In the genomic region with DNA sequence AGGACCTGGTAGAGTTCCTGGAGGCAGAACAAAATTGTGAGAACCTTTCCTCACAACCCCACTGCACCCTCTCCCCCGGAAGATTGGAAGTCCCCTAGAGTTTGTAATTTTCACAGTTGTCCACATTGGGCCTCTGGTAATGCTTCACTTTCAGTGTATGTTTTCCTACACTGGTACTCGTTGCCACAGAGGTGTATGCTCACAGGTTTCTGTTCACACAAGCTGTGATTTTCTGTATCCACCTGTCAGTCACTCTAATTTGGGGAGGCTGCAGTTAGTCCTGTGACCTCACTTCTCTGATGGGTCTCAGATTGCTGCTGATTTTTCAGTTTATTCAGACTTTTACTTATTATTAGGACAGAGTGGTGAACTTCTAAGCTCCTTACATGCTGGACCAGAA, we compare ENCODE assay signal across 24 cellular contexts.
A peak's percentile ranks its signal among the peaks of the same experiment; 100 is the strongest.
DNase-seq lines count a peak whose midpoint lies in the region; ATAC-seq, FAIRE-seq and TF ChIP-seq lines count a peak whose summit lies in the region.
"Had no signal": no experiment of that assay in that cellular context is flagged by ENCODE, and none has a peak within 500 bp of the region (broad histone marks: within the 10 kb centered on the region; RNA-seq: fewer than 3 reads in every experiment).

No MANE protein-coding gene starts in this region.

- no peak for TF ChIP-seq POLR2A in GM12878 (IDR thresholded peaks at IDR 0.05; ENCODE audit: low read depth, low read length)

- no peaks in the 10 kb centered on the region for H4K20me1 ChIP-seq in GM12878 (ENCODE audit: control insufficient read depth, insufficient read depth)

- in situ Hi-C loops in GM12878 (cut with MboI), result no loop called here

- SMC1A ChIA-PET in GM12878 (lab: Charles Lee; ENCODE audit: uncharacterized antibody, unreplicated experiment), result interaction anchor here (1.0 kb wide), 2 partner anchors 483 to 560 kb away, joined by 3 read pairs; no protein-coding TSS in a partner anchor

- intact Hi-C loops in GM12878 (cut with micrococcal nuclease; ENCODE audit: unreplicated experiment), result loop anchor here (10.0 kb wide), 1 partner anchor 488 kb away; no protein-coding TSS in a partner anchor

- H3K27ac ChIP-seq in GM12878 (ENCODE audit: control insufficient read depth, insufficient read depth) (peak overlapping the region; percentile 56), WERI-Rb-1 (no peak overlapping the region)
- H3K27ac ChIP-seq: A549, SK-N-MC had no signal

- peak overlapping the region; percentile 15 for H2AFZ ChIP-seq in GM12878 (ENCODE audit: control insufficient read depth, low read depth, low read length)

- RAD21 ChIA-PET in GM12878 (lab: Charles Lee; ENCODE audit: unreplicated experiment), result no interaction called here

- TF ChIP-seq RAD21 in GM12878 (IDR thresholded peaks at IDR 0.05; ENCODE audit: insufficient read depth, low read depth, low read length), result no peak

- TF ChIP-seq CTCF in GM10266 (IDR thresholded peaks at IDR 0.05; ENCODE audit: control insufficient read depth, insufficient read depth, low read depth, missing control alignments), result no peak
- TF ChIP-seq CTCF in GM12878 (IDR thresholded peaks at IDR 0.05 in 2 of 3, conservative IDR thresholded peaks at IDR 0.05 in 1 of 3; ENCODE audit: control insufficient read depth in 2 of 3, extremely low read depth in 1 of 3, insufficient read depth in 1 of 3, low read depth in 3 of 3, low read length in 3 of 3), result no peak
- no peak for TF ChIP-seq CTCF in WERI-Rb-1 (IDR thresholded peaks at IDR 0.05; ENCODE audit: low read depth, low read length)

- POLR2A ChIA-PET in GM12878 (lab: Charles Lee), result no interaction called here

- H3K27me3 ChIP-seq in GM12878 (replicated peaks in 1 of 2; ENCODE audit: control insufficient read depth in 2 of 2, insufficient read depth in 2 of 2, low read length in 1 of 2) (no peaks in the 10 kb centered on the region), WERI-Rb-1 (ENCODE audit: insufficient read depth, low read depth, severe bottlenecking) (peaks cover 3% of the 10 kb centered on the region)

- no peak for TF ChIP-seq EP300 in GM12878 (IDR thresholded peaks at IDR 0.05; ENCODE audit: borderline replicate concordance in 1 of 2, control insufficient read depth in 1 of 2, low read depth in 2 of 2, low read length in 2 of 2)

- ATAC-seq in GM18867 (IDR thresholded peaks at IDR 0.05; ENCODE audit: unreplicated experiment) (peak; percentile 58), HG03432 (IDR thresholded peaks at IDR 0.05; ENCODE audit: unreplicated experiment) (peak; percentile 71), GM12878 (peak; percentile 94), GM18498 (IDR thresholded peaks at IDR 0.05; ENCODE audit: unreplicated experiment) (no peak)
- ATAC-seq: A549, T-helper 17 cell had no signal

- H3K9ac ChIP-seq in GM12878 (ENCODE audit: control insufficient read depth, insufficient read depth, low read length), result no peak overlapping the region

- WGBS in GM12878 (ENCODE audit: insufficient coverage, insufficient replicate concordance, low lambda C conversion rate, missing lambda C conversion rate), result 5% methylated on average over 2 of the region's 2 CpGs

- DNase-seq in GM10266 (ENCODE audit: extremely low spot score), result peak; percentile 20
- peak; percentile 39 for DNase-seq in GM12878 (ENCODE audit: low read depth, low spot score)
- no peak for DNase-seq in WERI-Rb-1
- no peak for DNase-seq in NCI-H1417 (lab: John Stamatoyannopoulos, UW)
- DNase-seq: GDM1, GOT3, IMR-90, MV-4-11, NCI-H1105 treated with DMSO at 0.1 percent for 48 hours, NCI-H1694 treated with DMSO at 0.1 percent for 48 hours, NCI-H2081 treated with DMSO at 0.1 percent for 48 hours, NCI-H2171 treated with DMSO at 0.1 percent for 48 hours, NCI-H524 treated with DMSO at 0.1 percent for 48 hours, NCI-H82, RPMI8226, SHP77 treated with DMSO at 0.1 percent for 48 hours, SW 1271, T-helper 17 cell had no signal

- CTCF ChIA-PET in GM12878 (lab: Yijun Ruan, JAX), result interaction anchor here (1.2 to 1.4 kb wide), 2 partner anchors 69 to 306 kb away, joined by 4 read pairs; no protein-coding TSS in a partner anchor

- H3K4me1 ChIP-seq in GM12878 (ENCODE audit: control insufficient read depth, insufficient read depth, low read length), result no peaks in the 10 kb centered on the region
- H3K4me1 ChIP-seq: A549 had no signal

- no peaks in the 10 kb centered on the region for H3K9me3 ChIP-seq in GM12878 (replicated peaks; ENCODE audit: control insufficient read depth, insufficient read depth, low read length)
- H3K9me3 ChIP-seq in WERI-Rb-1 (ENCODE audit: severe bottlenecking), result peaks cover 2% of the 10 kb centered on the region
- H3K9me3 ChIP-seq: A549 had no signal

- FAIRE-seq in GM12878 (lab: Jason Lieb, UNC), result no peak
- FAIRE-seq: A549, GM12892 had no signal

- no TSS peak for BruUV-seq in GM12878 (replicated peaks; lab: Mats Ljungman, UMichigan)

- H3K36me3 ChIP-seq in GM12878 (ENCODE audit: control insufficient read depth in 2 of 2, insufficient read depth in 2 of 2, low read length in 1 of 2) (no peaks in the 10 kb centered on the region), WERI-Rb-1 (no peaks in the 10 kb centered on the region)

- no peak overlapping the region for H3K4me2 ChIP-seq in GM12878 (ENCODE audit: control insufficient read depth, insufficient read depth)
- H3K4me2 ChIP-seq: A549 had no signal

- H3K79me2 ChIP-seq in GM12878 (ENCODE audit: control insufficient read depth, insufficient read depth, low read length), result no peaks in the 10 kb centered on the region

- H3K4me3 ChIP-seq in GM12878 (no peak overlapping the region), WERI-Rb-1 (ENCODE audit: low read depth, low read length) (no peak overlapping the region)
- H3K4me3 ChIP-seq: A549, SK-N-MC had no signal

TF ChIP-seq in GM12878, 131 proteins besides CTCF, POLR2A, EP300 and RAD21 (continues in another document):
- TF ChIP-seq RUNX3 (IDR thresholded peaks at IDR 0.05; ENCODE audit: low read length) (peak; percentile 50), NBN (IDR thresholded peaks at IDR 0.05) (no peak), ZNF217 (IDR thresholded peaks at IDR 0.05) (no peak), FOXK2 (IDR thresholded peaks at IDR 0.05) (no peak), EED (IDR thresholded peaks at IDR 0.05; ENCODE audit: low read depth) (peak; percentile 42; the same call in 1 of the 2 replicates)
- TF ChIP-seq, protein P1, sequence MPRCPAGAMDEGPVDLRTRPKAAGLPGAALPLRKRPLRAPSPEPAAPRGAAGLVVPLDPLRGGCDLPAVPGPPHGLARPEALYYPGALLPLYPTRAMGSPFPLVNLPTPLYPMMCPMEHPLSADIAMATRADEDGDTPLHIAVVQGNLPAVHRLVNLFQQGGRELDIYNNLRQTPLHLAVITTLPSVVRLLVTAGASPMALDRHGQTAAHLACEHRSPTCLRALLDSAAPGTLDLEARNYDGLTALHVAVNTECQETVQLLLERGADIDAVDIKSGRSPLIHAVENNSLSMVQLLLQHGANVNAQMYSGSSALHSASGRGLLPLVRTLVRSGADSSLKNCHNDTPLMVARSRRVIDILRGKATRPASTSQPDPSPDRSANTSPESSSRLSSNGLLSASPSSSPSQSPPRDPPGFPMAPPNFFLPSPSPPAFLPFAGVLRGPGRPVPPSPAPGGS (IDR thresholded peaks at IDR 0.05; ENCODE audit: borderline replicate concordance, insufficient read depth, low read depth, low read length, poor library complexity, severe bottlenecking), result peak; percentile 35
- TF ChIP-seq, protein P2, sequence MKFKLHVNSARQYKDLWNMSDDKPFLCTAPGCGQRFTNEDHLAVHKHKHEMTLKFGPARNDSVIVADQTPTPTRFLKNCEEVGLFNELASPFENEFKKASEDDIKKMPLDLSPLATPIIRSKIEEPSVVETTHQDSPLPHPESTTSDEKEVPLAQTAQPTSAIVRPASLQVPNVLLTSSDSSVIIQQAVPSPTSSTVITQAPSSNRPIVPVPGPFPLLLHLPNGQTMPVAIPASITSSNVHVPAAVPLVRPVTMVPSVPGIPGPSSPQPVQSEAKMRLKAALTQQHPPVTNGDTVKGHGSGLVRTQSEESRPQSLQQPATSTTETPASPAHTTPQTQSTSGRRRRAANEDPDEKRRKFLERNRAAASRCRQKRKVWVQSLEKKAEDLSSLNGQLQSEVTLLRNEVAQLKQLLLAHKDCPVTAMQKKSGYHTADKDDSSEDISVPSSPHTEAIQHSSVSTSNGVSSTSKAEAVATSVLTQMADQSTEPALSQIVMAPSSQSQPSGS (IDR thresholded peaks at IDR 0.05; ENCODE audit: low read length), result 0 out of 2 replicates have a peak, but pooled peaks have one; percentile 32
- TF ChIP-seq, protein P3, sequence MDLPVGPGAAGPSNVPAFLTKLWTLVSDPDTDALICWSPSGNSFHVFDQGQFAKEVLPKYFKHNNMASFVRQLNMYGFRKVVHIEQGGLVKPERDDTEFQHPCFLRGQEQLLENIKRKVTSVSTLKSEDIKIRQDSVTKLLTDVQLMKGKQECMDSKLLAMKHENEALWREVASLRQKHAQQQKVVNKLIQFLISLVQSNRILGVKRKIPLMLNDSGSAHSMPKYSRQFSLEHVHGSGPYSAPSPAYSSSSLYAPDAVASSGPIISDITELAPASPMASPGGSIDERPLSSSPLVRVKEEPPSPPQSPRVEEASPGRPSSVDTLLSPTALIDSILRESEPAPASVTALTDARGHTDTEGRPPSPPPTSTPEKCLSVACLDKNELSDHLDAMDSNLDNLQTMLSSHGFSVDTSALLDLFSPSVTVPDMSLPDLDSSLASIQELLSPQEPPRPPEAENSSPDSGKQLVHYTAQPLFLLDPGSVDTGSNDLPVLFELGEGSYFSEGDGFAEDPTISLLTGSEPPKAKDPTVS (IDR thresholded peaks at IDR 0.05; ENCODE audit: low read depth, low read length), result no peak
- TF ChIP-seq, protein P4, sequence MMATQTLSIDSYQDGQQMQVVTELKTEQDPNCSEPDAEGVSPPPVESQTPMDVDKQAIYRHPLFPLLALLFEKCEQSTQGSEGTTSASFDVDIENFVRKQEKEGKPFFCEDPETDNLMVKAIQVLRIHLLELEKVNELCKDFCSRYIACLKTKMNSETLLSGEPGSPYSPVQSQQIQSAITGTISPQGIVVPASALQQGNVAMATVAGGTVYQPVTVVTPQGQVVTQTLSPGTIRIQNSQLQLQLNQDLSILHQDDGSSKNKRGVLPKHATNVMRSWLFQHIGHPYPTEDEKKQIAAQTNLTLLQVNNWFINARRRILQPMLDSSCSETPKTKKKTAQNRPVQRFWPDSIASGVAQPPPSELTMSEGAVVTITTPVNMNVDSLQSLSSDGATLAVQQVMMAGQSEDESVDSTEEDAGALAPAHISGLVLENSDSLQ (IDR thresholded peaks at IDR 0.05), result peak; percentile 93
- TF ChIP-seq, protein P5, sequence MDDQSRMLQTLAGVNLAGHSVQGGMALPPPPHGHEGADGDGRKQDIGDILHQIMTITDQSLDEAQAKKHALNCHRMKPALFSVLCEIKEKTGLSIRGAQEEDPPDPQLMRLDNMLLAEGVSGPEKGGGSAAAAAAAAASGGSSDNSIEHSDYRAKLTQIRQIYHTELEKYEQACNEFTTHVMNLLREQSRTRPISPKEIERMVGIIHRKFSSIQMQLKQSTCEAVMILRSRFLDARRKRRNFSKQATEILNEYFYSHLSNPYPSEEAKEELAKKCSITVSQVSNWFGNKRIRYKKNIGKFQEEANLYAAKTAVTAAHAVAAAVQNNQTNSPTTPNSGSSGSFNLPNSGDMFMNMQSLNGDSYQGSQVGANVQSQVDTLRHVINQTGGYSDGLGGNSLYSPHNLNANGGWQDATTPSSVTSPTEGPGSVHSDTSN (IDR thresholded peaks at IDR 0.05; ENCODE audit: insufficient replicate concordance, low read depth, low read length), result peak; percentile 56

Comparison
In these comparisons a context has a peak if more than half of its experiments do, and no peak if none do; other contexts are left out.
1. DNase-seq: peak in GM10266 (single experiment) and GM12878 (single experiment); none in WERI-Rb-1 (single experiment) and NCI-H1417 (0 of 3).